In the genomic region with DNA sequence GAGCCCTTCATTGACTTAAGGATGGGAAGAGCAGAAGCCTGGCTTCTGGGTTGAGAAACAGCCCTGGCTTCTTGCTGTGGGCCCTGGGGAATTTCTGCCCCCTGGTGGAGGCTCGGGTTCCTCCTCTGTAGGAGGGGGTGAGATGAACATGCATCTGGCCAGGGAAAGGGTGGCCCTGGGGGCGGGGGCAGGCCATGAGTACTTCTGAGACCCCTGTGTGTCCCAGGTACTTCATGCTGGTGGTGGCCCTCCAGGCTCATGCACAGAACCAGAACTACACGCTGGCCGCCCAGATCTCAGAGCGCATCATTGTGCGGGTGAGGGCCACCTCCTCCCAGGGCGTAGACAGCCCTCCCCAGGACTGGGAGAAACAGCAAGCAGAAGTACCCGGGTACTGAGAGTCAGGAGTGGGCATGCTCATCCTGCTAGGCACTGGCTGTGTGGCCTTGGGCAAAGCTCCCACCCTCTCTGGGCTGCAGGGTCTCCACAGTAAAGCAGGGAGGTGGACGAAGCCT, we compare ENCODE assay signal across 9 cellular contexts. TPM values are rescaled to one million over a fixed set of nuclear protein-coding genes. Genes with fewer than 3 reads are reported as not detected.
A peak's percentile ranks its signal among the peaks of the same experiment; 100 is the strongest.
DNase-seq lines count a peak whose midpoint lies in the region; ATAC-seq, FAIRE-seq and TF ChIP-seq lines count a peak whose summit lies in the region.
"Had no signal": no experiment of that assay in that cellular context is flagged by ENCODE, and none has a peak within 500 bp of the region (broad histone marks: within the 10 kb centered on the region; RNA-seq: fewer than 3 reads in every experiment).

No MANE protein-coding gene starts in this region.

- no peak overlapping the region for H3K9ac ChIP-seq in GM12878 (ENCODE audit: control insufficient read depth, insufficient read depth, low read length)

- 64% methylated on average over 9 of the region's 9 CpGs for WGBS in GM12878 (ENCODE audit: insufficient coverage, insufficient replicate concordance, low lambda C conversion rate, missing lambda C conversion rate)

- H3K9me3 ChIP-seq in GM12878 (replicated peaks; ENCODE audit: control insufficient read depth, insufficient read depth, low read length), result no peaks in the 10 kb centered on the region

- ATAC-seq in GM12878, result peak; percentile 94
- no peak for ATAC-seq in HG02938 (IDR thresholded peaks at IDR 0.05; ENCODE audit: unreplicated experiment)

- peak; percentile 80 for TF ChIP-seq RAD21 in GM12878 (IDR thresholded peaks at IDR 0.05; ENCODE audit: insufficient read depth, low read depth, low read length)

- H3K4me1 ChIP-seq in GM12878 (ENCODE audit: control insufficient read depth, insufficient read depth, low read length), result no peaks in the 10 kb centered on the region; the same call in 1 of the 2 replicates

- TF ChIP-seq CTCF in HL-60 (IDR thresholded peaks at IDR 0.05; ENCODE audit: insufficient read depth, low read length) (peak; percentile 85), GM12878 (IDR thresholded peaks at IDR 0.05 in 2 of 3, conservative IDR thresholded peaks at IDR 0.05 in 1 of 3; ENCODE audit: control insufficient read depth in 2 of 3, extremely low read depth in 1 of 3, insufficient read depth in 1 of 3, low read depth in 3 of 3, low read length in 3 of 3) (peak; percentile 71 to 86 (median 83))

- CTCF ChIA-PET in GM12878 (lab: Yijun Ruan, JAX), result interaction anchor here (7.5 kb wide), 1 partner anchor 28 kb away, joined by 88 read pairs; no protein-coding TSS in a partner anchor

- peak; percentile 31 for FAIRE-seq in GM12878 (lab: Jason Lieb, UNC)
- FAIRE-seq: islet of Langerhans had no signal

- intact Hi-C loops in GM12878 (cut with micrococcal nuclease; ENCODE audit: unreplicated experiment), result loop anchor here (1.0 kb wide), 1 partner anchor 29 kb away; no protein-coding TSS in a partner anchor

- H3K79me2 ChIP-seq in GM12878 (ENCODE audit: control insufficient read depth, insufficient read depth, low read length), result no peaks in the 10 kb centered on the region

- H3K27ac ChIP-seq in HL-60 (replicated peaks) (no peak overlapping the region), GM12878 (ENCODE audit: control insufficient read depth, insufficient read depth) (no peak overlapping the region)

- in situ Hi-C loops in GM12878 (cut with MboI), result no loop called here

- POLR2A ChIA-PET in GM12878 (lab: Charles Lee), result interaction anchor here (0.5 to 1.9 kb wide), 2 partner anchors 9 to 29 kb away, joined by 5 to 6 read pairs; no protein-coding TSS in a partner anchor

- RAD21 ChIA-PET in GM12878 (lab: Charles Lee; ENCODE audit: unreplicated experiment), result interaction anchor here (2.5 kb wide), 1 partner anchor 29 kb away, joined by 15 read pairs; no protein-coding TSS in a partner anchor

- no peak overlapping the region for H3K4me2 ChIP-seq in GM12878 (ENCODE audit: control insufficient read depth, insufficient read depth)

- no peaks in the 10 kb centered on the region for H3K36me3 ChIP-seq in GM12878 (ENCODE audit: control insufficient read depth in 2 of 2, insufficient read depth in 2 of 2, low read length in 1 of 2)

- H3K4me1 Mint-ChIP-seq in T-helper 1 cell treated with Interleukin-12 subunit alpha and Interleukin-12 subunit beta and Interleukin-4 antibody, amounts not matched to agents 30 μg/mL and 1 μg/mL, for 36 hours (ENCODE audit: low read depth), result peaks cover 11% of the 10 kb centered on the region

- BruUV-seq in GM12878 (replicated peaks; lab: Mats Ljungman, UMichigan), result no TSS peak

- peak overlapping the region; percentile 50 for H3K4me3 Mint-ChIP-seq in T-helper 1 cell treated with Interleukin-12 subunit alpha and Interleukin-12 subunit beta and Interleukin-4 antibody, amounts not matched to agents 30 μg/mL and 1 μg/mL, for 36 hours

- H3K4me3 ChIP-seq in HL-60 (replicated peaks; ENCODE audit: insufficient read depth, low read length), result no peak overlapping the region
- no peak overlapping the region for H3K4me3 ChIP-seq in GM12878

- H2AFZ ChIP-seq in GM12878 (ENCODE audit: control insufficient read depth, low read depth, low read length), result no peak overlapping the region

- H3K36me3 Mint-ChIP-seq in T-helper 1 cell treated with Interleukin-12 subunit alpha and Interleukin-12 subunit beta and Interleukin-4 antibody, amounts not matched to agents 30 μg/mL and 1 μg/mL, for 36 hours (ENCODE audit: low read depth), result no peaks in the 10 kb centered on the region

- no peaks in the 10 kb centered on the region for H3K27me3 Mint-ChIP-seq in T-helper 1 cell treated with Interleukin-12 subunit alpha and Interleukin-12 subunit beta and Interleukin-4 antibody, amounts not matched to agents 30 μg/mL and 1 μg/mL, for 36 hours (ENCODE audit: low read depth)

- TF ChIP-seq POLR2A in GM12878 (IDR thresholded peaks at IDR 0.05; ENCODE audit: low read depth, low read length), result no peak

- H3K9me3 Mint-ChIP-seq in T-helper 1 cell treated with Interleukin-12 subunit alpha and Interleukin-12 subunit beta and Interleukin-4 antibody, amounts not matched to agents 30 μg/mL and 1 μg/mL, for 36 hours, result no peaks in the 10 kb centered on the region

- DNase-seq in NCI-H1417 (lab: John Stamatoyannopoulos, UW), result peak in 2 of 3 experiments; percentile 11 to 27
- DNase-seq in NCI-H1417 treated with DMSO at 0.1 percent for 48 hours (lab: John Stamatoyannopoulos, UW), result no peak
- DNase-seq in HL-60 (ENCODE audit: low read depth in 1 of 2, low spot score in 1 of 2), result peak in 1 of 2 experiments; percentile 82
- no peak for DNase-seq in GM12878 (ENCODE audit: low read depth, low spot score)
- peak; percentile 80 for DNase-seq in iris pigment epithelial cell (ENCODE audit: low read depth)
- peak; percentile 68 for DNase-seq in stimulated activated CD4-positive, alpha-beta T cell treated with anti-CD3 and anti-CD28 coated beads, Interleukin-4, amount 100 ng/mL, for 1 hour

- no peaks in the 10 kb centered on the region for H4K20me1 ChIP-seq in GM12878 (ENCODE audit: control insufficient read depth, insufficient read depth)

- H3K27ac Mint-ChIP-seq in T-helper 1 cell treated with Interleukin-12 subunit alpha and Interleukin-12 subunit beta and Interleukin-4 antibody, amounts not matched to agents 30 μg/mL and 1 μg/mL, for 36 hours, result peak overlapping the region; percentile 15

- SMC1A ChIA-PET in GM12878 (lab: Charles Lee; ENCODE audit: uncharacterized antibody, unreplicated experiment), result interaction anchor here (0.8 to 2.6 kb wide), 2 partner anchors 23 to 27 kb away, joined by 3 to 8 read pairs; no protein-coding TSS in a partner anchor

- TF ChIP-seq EP300 in GM12878 (IDR thresholded peaks at IDR 0.05; ENCODE audit: borderline replicate concordance in 1 of 2, control insufficient read depth in 1 of 2, low read depth in 2 of 2, low read length in 2 of 2), result no peak

- no peaks in the 10 kb centered on the region for H3K27me3 ChIP-seq in HL-60 (ENCODE audit: insufficient read depth, poor library complexity, severe bottlenecking)
- H3K27me3 ChIP-seq in GM12878 (replicated peaks in 1 of 2; ENCODE audit: control insufficient read depth in 2 of 2, insufficient read depth in 2 of 2, low read length in 1 of 2), result no peaks in the 10 kb centered on the region

RNA-seq across cellular contexts. Expression of a gene that starts 15.8 kb away (rescaled TPM):
- total RNA-seq in GM12878 (2013; cell fraction: nucleolus; rRNA removed), result 43.6 and 56.9 TPM in 2 replicates
- 233 and 251 TPM in 2 replicates for total RNA-seq in GM12878 (2014; rRNA removed)
- 202 and 218 TPM in 2 replicates for total RNA-seq in GM12878 (2014; rRNA removed; fragmentation: Illumina TruSeq; extraction: Trizol)
- total RNA-seq in GM12878 (2021), result 157 and 160 TPM in 2 replicates
- 130 TPM for polyA plus RNA-seq in GM12878 (2011; ENCODE audit: low read depth)
- polyA plus RNA-seq in GM12878 (2011; rRNA removed), result 373 and 532 TPM in 2 replicates
- 536 and 608 TPM in 2 replicates for polyA plus RNA-seq in GM12878 (2011; cell fraction: cytosol; rRNA removed)
- polyA plus RNA-seq in GM12878 (2011; cell fraction: nucleus; rRNA removed), result 121 and 202 TPM in 2 replicates
- polyA plus RNA-seq in GM12878 (2012), result 400 and 645 TPM in 2 replicates
- polyA plus RNA-seq in GM12878 (2014; fragmentation: Illumina TruSeq; extraction: Trizol), result 167 and 194 TPM in 2 replicates
- polyA plus RNA-seq in GM12878 (2014; fragmentation: Nextera tagmentation; extraction: Ambion mirVana), result 100 to 1,000 TPM; 800 to 840 TPM
- 252 and 261 TPM in 2 replicates for polyA plus RNA-seq in GM12878 (2014; rRNA removed)
- 100 to 1,000 TPM; 390 to 393 TPM for polyA plus RNA-seq in GM12878 (2016; fragmentation: Nextera tagmentation; extraction: Ambion mirVana)
- polyA minus RNA-seq in GM12878 (2011; rRNA and poly(A)+ RNA removed), result 208 and 236 TPM in 2 replicates
- polyA minus RNA-seq in GM12878 (2011; cell fraction: cytosol; rRNA and poly(A)+ RNA removed), result 78.8 and 105 TPM in 2 replicates
- polyA minus RNA-seq in GM12878 (2011; cell fraction: nucleus; rRNA and poly(A)+ RNA removed), result 58.0 and 65.3 TPM in 2 replicates

RNA-seq across cellular contexts. Expression of a gene that starts 16.1 kb away (rescaled TPM):
- total RNA-seq in GM12878 (2013; cell fraction: nucleolus; rRNA removed), result 16.7 and 19.0 TPM in 2 replicates
- total RNA-seq in GM12878 (2014; rRNA removed), result 136 TPM in 2 replicates
- 117 and 135 TPM in 2 replicates for total RNA-seq in GM12878 (2014; rRNA removed; fragmentation: Illumina TruSeq; extraction: Trizol)
- total RNA-seq in GM12878 (2021), result 127 and 129 TPM in 2 replicates
- polyA plus RNA-seq in GM12878 (2011; ENCODE audit: low read depth), result 42.9 TPM
- polyA plus RNA-seq in GM12878 (2011; rRNA removed), result 94.3 and 94.4 TPM in 2 replicates
- polyA plus RNA-seq in GM12878 (2011; cell fraction: cytosol; rRNA removed), result 79.0 and 88.7 TPM in 2 replicates
- polyA plus RNA-seq in GM12878 (2011; cell fraction: nucleus; rRNA removed), result 24.1 and 39.1 TPM in 2 replicates
- polyA plus RNA-seq in GM12878 (2012), result 51.3 and 51.6 TPM in 2 replicates
- polyA plus RNA-seq in GM12878 (2014; fragmentation: Illumina TruSeq; extraction: Trizol), result 92.7 and 120 TPM in 2 replicates
- polyA plus RNA-seq in GM12878 (2014; fragmentation: Nextera tagmentation; extraction: Ambion mirVana), result 10 to 100 TPM; 54.8 to 99.9 TPM
- 110 and 130 TPM in 2 replicates for polyA plus RNA-seq in GM12878 (2014; rRNA removed)
- 100 to 1,000 TPM; 281 to 282 TPM for polyA plus RNA-seq in GM12878 (2016; fragmentation: Nextera tagmentation; extraction: Ambion mirVana)
- 78.7 and 79.0 TPM in 2 replicates for polyA minus RNA-seq in GM12878 (2011; rRNA and poly(A)+ RNA removed)
- 31.3 and 34.8 TPM in 2 replicates for polyA minus RNA-seq in GM12878 (2011; cell fraction: cytosol; rRNA and poly(A)+ RNA removed)
- polyA minus RNA-seq in GM12878 (2011; cell fraction: nucleus; rRNA and poly(A)+ RNA removed), result 19.6 and 36.2 TPM in 2 replicates

RNA-seq across cellular contexts. Expression of a gene that starts 24.2 kb away (rescaled TPM):
- 24.0 and 28.0 TPM in 2 replicates for total RNA-seq in GM12878 (2013; cell fraction: nucleolus; rRNA removed)
- total RNA-seq in GM12878 (2014; rRNA removed) (1.0 and 1.1 TPM in 2 replicates), GM12878 (2014; rRNA removed; fragmentation: Illumina TruSeq; extraction: Trizol) (0.27 and 0.60 TPM in 2 replicates), GM12878 (2021) (2.0 and 3.1 TPM in 2 replicates)
- polyA plus RNA-seq in GM12878 (2011; ENCODE audit: low read depth), result 1.1 TPM
- polyA plus RNA-seq in GM12878 (2011; rRNA removed) (9.6 and 15.6 TPM in 2 replicates), GM12878 (2014; fragmentation: Illumina TruSeq; extraction: Trizol) (0.93 and 1.2 TPM in 2 replicates), GM12878 (2014; fragmentation: Nextera tagmentation; extraction: Ambion mirVana) (under 1 TPM; 0.33 to 0.55 TPM), GM12878 (2014; rRNA removed) (1.7 TPM in 2 replicates), GM12878 (2016; fragmentation: Nextera tagmentation; extraction: Ambion mirVana) (under 1 TPM; 0.50 to 0.64 TPM)
- 24.7 and 27.8 TPM in 2 replicates for polyA plus RNA-seq in GM12878 (2011; cell fraction: cytosol; rRNA removed)
- polyA plus RNA-seq in GM12878 (2011; cell fraction: nucleus; rRNA removed), result 201 and 207 TPM in 2 replicates
- 1.7 and 2.1 TPM in 2 replicates for polyA plus RNA-seq in GM12878 (2012)
- 14.6 and 28.9 TPM in 2 replicates for polyA minus RNA-seq in GM12878 (2011; rRNA and poly(A)+ RNA removed)
- 17.6 and 22.6 TPM in 2 replicates for polyA minus RNA-seq in GM12878 (2011; cell fraction: cytosol; rRNA and poly(A)+ RNA removed)
- 38.2 and 54.2 TPM in 2 replicates for polyA minus RNA-seq in GM12878 (2011; cell fraction: nucleus; rRNA and poly(A)+ RNA removed)

RNA-seq across cellular contexts. Expression of a gene that starts 40.2 kb away (rescaled TPM):
- total RNA-seq in GM12878 (2013; cell fraction: nucleolus; rRNA removed), result 70.4 and 77.9 TPM in 2 replicates
- total RNA-seq in GM12878 (2014; rRNA removed) (38.9 and 44.1 TPM in 2 replicates), GM12878 (2014; rRNA removed; fragmentation: Illumina TruSeq; extraction: Trizol) (37.5 and 42.3 TPM in 2 replicates), GM12878 (2021) (45.5 and 49.2 TPM in 2 replicates)
- polyA plus RNA-seq in GM12878 (2011; ENCODE audit: low read depth), result 9.2 TPM
- polyA plus RNA-seq in GM12878 (2011; rRNA removed) (69.1 and 73.9 TPM in 2 replicates), GM12878 (2014; fragmentation: Illumina TruSeq; extraction: Trizol) (39.1 and 47.2 TPM in 2 replicates), GM12878 (2014; fragmentation: Nextera tagmentation; extraction: Ambion mirVana) (10 to 100 TPM in 1 of 2 experiments, 1 to 10 TPM in 1; 8.8 to 14.6 TPM), GM12878 (2014; rRNA removed) (32.7 and 34.6 TPM in 2 replicates), GM12878 (2016; fragmentation: Nextera tagmentation; extraction: Ambion mirVana) (10 to 100 TPM; 47.7 to 49.5 TPM)
- 58.3 and 63.7 TPM in 2 replicates for polyA plus RNA-seq in GM12878 (2011; cell fraction: cytosol; rRNA removed)
- polyA plus RNA-seq in GM12878 (2011; cell fraction: nucleus; rRNA removed), result 41.9 and 45.9 TPM in 2 replicates
- polyA plus RNA-seq in GM12878 (2012), result 13.8 and 20.9 TPM in 2 replicates
- polyA minus RNA-seq in GM12878 (2011; rRNA and poly(A)+ RNA removed), result 79.7 and 106 TPM in 2 replicates
- polyA minus RNA-seq in GM12878 (2011; cell fraction: cytosol; rRNA and poly(A)+ RNA removed), result 32.2 and 57.0 TPM in 2 replicates
- 33.6 and 63.5 TPM in 2 replicates for polyA minus RNA-seq in GM12878 (2011; cell fraction: nucleus; rRNA and poly(A)+ RNA removed)

RNA-seq across cellular contexts. Expression of a gene that starts 51.5 kb away (rescaled TPM):
- total RNA-seq in GM12878 (2013; cell fraction: nucleolus; rRNA removed), result 213 and 225 TPM in 2 replicates
- total RNA-seq in GM12878 (2014; rRNA removed), result 156 and 158 TPM in 2 replicates
- total RNA-seq in GM12878 (2014; rRNA removed; fragmentation: Illumina TruSeq; extraction: Trizol), result 142 and 152 TPM in 2 replicates
- total RNA-seq in GM12878 (2021), result 294 and 315 TPM in 2 replicates
- 88.1 TPM for polyA plus RNA-seq in GM12878 (2011; ENCODE audit: low read depth)
- polyA plus RNA-seq in GM12878 (2011; rRNA removed), result 165 and 313 TPM in 2 replicates
- 385 and 386 TPM in 2 replicates for polyA plus RNA-seq in GM12878 (2011; cell fraction: cytosol; rRNA removed)
- 355 and 386 TPM in 2 replicates for polyA plus RNA-seq in GM12878 (2011; cell fraction: nucleus; rRNA removed)
- polyA plus RNA-seq in GM12878 (2012), result 145 and 173 TPM in 2 replicates
- polyA plus RNA-seq in GM12878 (2014; fragmentation: Illumina TruSeq; extraction: Trizol), result 312 and 333 TPM in 2 replicates
- polyA plus RNA-seq in GM12878 (2014; fragmentation: Nextera tagmentation; extraction: Ambion mirVana), result 1 to 10 TPM; 3.3 to 6.4 TPM
- polyA plus RNA-seq in GM12878 (2014; rRNA removed), result 188 and 204 TPM in 2 replicates
- polyA plus RNA-seq in GM12878 (2016; fragmentation: Nextera tagmentation; extraction: Ambion mirVana), result 10 to 100 TPM; 92.1 to 92.7 TPM
- polyA minus RNA-seq in GM12878 (2011; rRNA and poly(A)+ RNA removed), result 615 and 704 TPM in 2 replicates
- polyA minus RNA-seq in GM12878 (2011; cell fraction: cytosol; rRNA and poly(A)+ RNA removed), result 158 and 174 TPM in 2 replicates
- 88.4 and 155 TPM in 2 replicates for polyA minus RNA-seq in GM12878 (2011; cell fraction: nucleus; rRNA and poly(A)+ RNA removed)

Comparison
In these comparisons a context has a peak if more than half of its experiments do, and no peak if none do; other contexts are left out.
1. DNase-seq: peak in NCI-H1417 (2 of 3), iris pigment epithelial cell (single experiment) and stimulated activated CD4-positive, alpha-beta T cell treated with anti-CD3 and anti-CD28 coated beads, Interleukin-4, amount 100 ng/mL, for 1 hour (single experiment); none in NCI-H1417 treated with DMSO at 0.1 percent for 48 hours (single experiment) and GM12878 (single experiment).